ENCODE assay signal across 26 cellular contexts in the genomic region with DNA sequence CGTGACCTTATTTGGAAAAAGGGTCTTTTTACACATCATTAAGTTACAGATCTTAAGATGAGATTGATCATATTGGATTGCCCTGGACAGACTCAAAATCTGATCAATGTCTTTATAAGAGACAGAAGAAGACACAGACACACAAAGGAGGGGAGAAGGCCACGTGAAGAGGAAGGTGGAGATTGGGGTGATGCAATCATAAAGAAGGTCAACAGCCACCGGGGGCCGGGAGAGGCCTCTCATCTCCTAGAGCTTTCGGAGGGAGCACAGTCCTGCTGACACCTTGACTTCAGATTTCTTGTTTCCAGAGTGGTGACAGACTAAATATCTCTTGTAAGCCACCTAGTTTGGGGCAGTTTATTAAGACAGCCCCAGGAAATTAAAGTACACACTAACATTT.
"Had no signal": no experiment of that assay in that cellular context is flagged by ENCODE, and none has a peak within 500 bp of the region (broad histone marks: within the 10 kb centered on the region; RNA-seq: fewer than 3 reads in every experiment).

No MANE protein-coding gene starts in this region.

- H3K27me3 ChIP-seq: neural progenitor cell, ovary had no signal

- H3K4me2 ChIP-seq: hepatocyte, neural progenitor cell had no signal

- H3K27ac ChIP-seq: heart right ventricle, hepatocyte, left ventricle myocardium inferior, neural progenitor cell, ovary, prostate gland, sigmoid colon, tibial nerve, uterus had no signal

- DNase-seq: heart right ventricle; islet precursor cell; left ventricle myocardium inferior; mesendoderm; naive B cell; natural killer cell; nephron progenitor cell; ovary; retina; right cardiac atrium; sigmoid colon; small intestine; stimulated activated CD4-positive, alpha-beta T cell treated with anti-CD3 and anti-CD28 coated beads, Interleukin-1b, Interleukin-23, amount 100 ng/mL, for 48 hours; stimulated activated CD4-positive, alpha-beta T cell treated with anti-CD3 and anti-CD28 coated beads, Interleukin-2, amount 100 ng/mL, for 48 hours; stimulated activated CD4-positive, alpha-beta T cell treated with anti-CD3 and anti-CD28 coated beads, Interleukin-4, amount 100 ng/mL, for 4 hours; stimulated activated CD8-positive, alpha-beta memory T cell treated with anti-CD3 and anti-CD28 coated beads, Interleukin-4, amount 100 ng/mL, for 48 hours; stimulated activated naive CD4-positive, alpha-beta T cell treated with Interleukin-2 at 50 U/mL for 16 hours; uterus had no signal

- H2AFZ ChIP-seq: hepatocyte, neural progenitor cell had no signal

- H3K9me3 ChIP-seq: heart right ventricle, left ventricle myocardium inferior, ovary, prostate gland, sigmoid colon, tibial nerve, uterus had no signal

- H3K4me3 Mint-ChIP-seq: mesothelial cell of epicardium; naive B cell; natural killer cell; nephron progenitor cell; neural progenitor cell; stimulated activated memory B cell treated with anti-CD40 and anti-IgM and Interleukin-4, amounts not matched to agents 10 μg/mL and 1 μg/mL and 100 μg/mL, for 72 hours; type B pancreatic cell had no signal

- H3K36me3 ChIP-seq: heart right ventricle, left ventricle myocardium inferior, neural progenitor cell, ovary, prostate gland, sigmoid colon, tibial nerve, uterus had no signal

- H3K4me1 ChIP-seq: heart right ventricle, left ventricle myocardium inferior, neural progenitor cell, prostate gland, sigmoid colon, tibial nerve, uterus had no signal

- ATAC-seq: heart right ventricle; natural killer cell; right cardiac atrium; stimulated activated memory B cell treated with anti-CD40 and anti-IgM and Interleukin-4, amounts not matched to agents 10 μg/mL and 1 μg/mL and 100 μg/mL, for 72 hours had no signal

- H3K79me2 ChIP-seq: hepatocyte had no signal

- H3K9ac ChIP-seq: neural progenitor cell had no signal

- H3K36me3 Mint-ChIP-seq: mesothelial cell of epicardium; naive B cell; natural killer cell; neural progenitor cell; stimulated activated memory B cell treated with anti-CD40 and anti-IgM and Interleukin-4, amounts not matched to agents 10 μg/mL and 1 μg/mL and 100 μg/mL, for 72 hours; type B pancreatic cell had no signal

- H3K4me1 Mint-ChIP-seq: mesothelial cell of epicardium; naive B cell; natural killer cell; nephron progenitor cell; neural progenitor cell; stimulated activated memory B cell treated with anti-CD40 and anti-IgM and Interleukin-4, amounts not matched to agents 10 μg/mL and 1 μg/mL and 100 μg/mL, for 72 hours had no signal

- H3K4me3 ChIP-seq: heart right ventricle, hepatocyte, left ventricle myocardium inferior, lung, neural progenitor cell, ovary, prostate gland, sigmoid colon, tibial nerve, uterus had no signal

- H3K27ac Mint-ChIP-seq: mesothelial cell of epicardium; natural killer cell; nephron progenitor cell; neural progenitor cell; stimulated activated memory B cell treated with anti-CD40 and anti-IgM and Interleukin-4, amounts not matched to agents 10 μg/mL and 1 μg/mL and 100 μg/mL, for 72 hours; type B pancreatic cell had no signal

- H3K9me3 Mint-ChIP-seq: mesothelial cell of epicardium; natural killer cell; nephron progenitor cell; neural progenitor cell; stimulated activated memory B cell treated with anti-CD40 and anti-IgM and Interleukin-4, amounts not matched to agents 10 μg/mL and 1 μg/mL and 100 μg/mL, for 72 hours; type B pancreatic cell had no signal

- FAIRE-seq: small intestine had no signal
